8 cellular contexts compared by ENCODE assay signal in genomic region chr13:100673831-100674362, GRCh38. TPM values are rescaled to one million over a fixed set of nuclear protein-coding genes. Genes with fewer than 3 reads are reported as not detected.
DNase-seq lines count a peak whose midpoint lies in the region; ATAC-seq, FAIRE-seq and TF ChIP-seq lines count a peak whose summit lies in the region.

No MANE protein-coding gene starts in this region.

- H3K4me3 ChIP-seq in right atrium auricular region (peak overlapping the region; percentile 67 to 84), prostate gland (peak overlapping the region; percentile 80 to 98)

- H3K27me3 ChIP-seq in right atrium auricular region: no peaks in the 10 kb centered on the region
- no peaks in the 10 kb centered on the region for H3K27me3 ChIP-seq in prostate gland (replicated peaks; ENCODE audit: insufficient read depth)

- no peak for TF ChIP-seq POLR2A in prostate gland (IDR thresholded peaks at IDR 0.05)

- no peak for FAIRE-seq in HTR-8/SVneo (lab: Jason Lieb, UNC)

- H3K27ac ChIP-seq in angular gyrus (ENCODE audit: low read depth, low read length): peak overlapping the region; percentile 95
- peak overlapping the region; percentile 58 to 77 for H3K27ac ChIP-seq in right atrium auricular region
- peak overlapping the region; percentile 24 to 50 for H3K27ac ChIP-seq in prostate gland

- H3K9me3 ChIP-seq in right atrium auricular region: no peaks in the 10 kb centered on the region
- no peaks in the 10 kb centered on the region for H3K9me3 ChIP-seq in prostate gland

- DNase-seq in EL (peak; percentile 77), HTR-8/SVneo (ENCODE audit: insufficient read length, low spot score) (peak; percentile 36), right atrium auricular region (ENCODE audit: low spot score) (peak; percentile 62), prostate gland (ENCODE audit: low spot score) (peak; percentile 14), NCI-H2029 (lab: John Stamatoyannopoulos, UW) (no peak)

- ATAC-seq in GM21528 (IDR thresholded peaks at IDR 0.05; ENCODE audit: low FRiP score, unreplicated experiment): peak; percentile 28
- ATAC-seq in SK-N-SH treated with all-trans-retinoic acid at 6 μM for 48 hours: peak; percentile 45

- no peak for TF ChIP-seq CTCF in right atrium auricular region (IDR thresholded peaks at IDR 0.05)
- TF ChIP-seq CTCF in prostate gland (IDR thresholded peaks at IDR 0.05): no peak

- no peaks in the 10 kb centered on the region for H3K36me3 ChIP-seq in right atrium auricular region
- no peaks in the 10 kb centered on the region for H3K36me3 ChIP-seq in prostate gland

- intact Hi-C loops in prostate gland (cut with DNase I): no loop called here

- peaks cover 0 to 14% of the 10 kb centered on the region in 2 donors for H3K4me1 ChIP-seq in right atrium auricular region
- no peaks in the 10 kb centered on the region for H3K4me1 ChIP-seq in prostate gland (replicated peaks)

- 1% methylated on average over 26 of the region's 50 CpGs for WGBS in prostate gland

TF ChIP-seq in SK-N-SH treated with all-trans-retinoic acid at 6 μM for 48 hours, 23 proteins besides CTCF, POLR2A, EP300 and RAD21:
- TF ChIP-seq POU6F1 (CRISPR knock-in tag; IDR thresholded peaks at IDR 0.05; ENCODE audit: borderline replicate concordance, low read depth) (no peak), PATZ1 (CRISPR knock-in tag; IDR thresholded peaks at IDR 0.05; ENCODE audit: borderline replicate concordance) (no peak), ZNF70 (CRISPR knock-in tag; IDR thresholded peaks at IDR 0.05) (no peak)

RNA-seq across cellular contexts. Expression of gene TMTC4, which starts 0.7 kb away (rescaled TPM):
- 1 to 10 TPM; 3.5 to 7.6 TPM for total RNA-seq in right atrium auricular region
- total RNA-seq in prostate gland: 10 to 100 TPM; 20.2 to 22.4 TPM

Comparison
In these comparisons a context has a peak if more than half of its experiments do, and no peak if none do; other contexts are left out.
1. H3K27ac ChIP-seq: peak in every context shown above with its lines; median percentile 95 in angular gyrus; 68 in right atrium auricular region; 37 in prostate gland.